37 cellular contexts compared by ENCODE assay signal in genomic region chr2:56739421-56739820, GRCh38.
"Had no signal": no experiment of that assay in that cellular context is flagged by ENCODE, and none has a peak within 500 bp of the region (broad histone marks: within the 10 kb centered on the region; RNA-seq: fewer than 3 reads in every experiment).

No MANE protein-coding gene starts in this region.

- H3K4me3 Mint-ChIP-seq: activated B cell treated with CpG ODN at 0.5 μM for 24 hours; activated CD8-positive, alpha-beta memory T cell treated with anti-CD3 and anti-CD28 coated beads, Interleukin-2, amount 10 ng/mL, durations not matched to agents 7 days and 5 days; activated CD8-positive, alpha-beta T cell treated with anti-CD3 and anti-CD28 coated beads, Interleukin-2, amount 10 ng/mL, durations not matched to agents 7 days and 5 days; brain; mesothelial cell of epicardium; naive B cell; nephron progenitor cell; stimulated activated effector memory CD8-positive, alpha-beta T cell treated with anti-CD3 and anti-CD28 coated beads, Interleukin-12 subunit alpha, Interleukin-12 subunit beta, amount 100 ng/mL, for 72 hours; stimulated activated naive CD8-positive, alpha-beta T cell treated with anti-CD3 and anti-CD28 coated beads, Interleukin-15, Interleukin-2, amounts not matched to agents 100 ng/mL and 50 ng/mL, for 24 hours; T-helper 2 cell treated with Interferon-gamma antibody and Interleukin-4, amounts not matched to agents 5 μg/mL and 100 μg/mL, for 36 hours had no signal

- H3K27ac ChIP-seq: cardiac muscle cell, coronary artery, dorsolateral prefrontal cortex, neutrophil, ovary, skin epidermis, thoracic aorta had no signal

- FAIRE-seq: keratinocyte, urothelium cell line had no signal

- H3K27me3 Mint-ChIP-seq: activated B cell treated with CpG ODN at 0.5 μM for 24 hours; activated CD8-positive, alpha-beta memory T cell treated with anti-CD3 and anti-CD28 coated beads, Interleukin-2, amount 10 ng/mL, durations not matched to agents 7 days and 5 days; naive B cell; progenitor cell of endocrine pancreas; stimulated activated naive CD8-positive, alpha-beta T cell treated with anti-CD3 and anti-CD28 coated beads, Interleukin-15, Interleukin-2, amounts not matched to agents 100 ng/mL and 50 ng/mL, for 24 hours had no signal

- H3K4me3 ChIP-seq: cardiac muscle cell, coronary artery, dorsolateral prefrontal cortex, ovary, skin epidermis, thoracic aorta had no signal

- DNase-seq: activated B cell treated with CpG ODN at 0.5 μM for 24 hours; activated CD8-positive, alpha-beta memory T cell treated with anti-CD3 and anti-CD28 coated beads, Interleukin-2, amount 10 ng/mL, durations not matched to agents 7 days and 5 days; activated CD8-positive, alpha-beta T cell treated with anti-CD3 and anti-CD28 coated beads, Interleukin-2, amount 10 ng/mL, durations not matched to agents 7 days and 5 days; activated naive CD4-positive, alpha-beta T cell; activated T-cell treated with anti-CD3 and anti-CD28 coated beads, Interleukin-2, amount 50 U/mL, for 48 hours; anterior cingulate cortex; cerebellar nuclear complex; dorsolateral prefrontal cortex; effector memory CD4-positive, alpha-beta T cell; erythroblast; foreskin fibroblast; head of caudate nucleus; hippocampal formation; left cardiac atrium; left ventricle myocardium superior; mammary epithelial cell; naive B cell; nephron progenitor cell; ovary; stimulated activated CD4-positive, alpha-beta T cell treated with anti-CD3 and anti-CD28 coated beads, Interleukin-4, amount 100 ng/mL, for 24 hours; trophoblast cell had no signal

- H3K36me3 Mint-ChIP-seq: activated CD8-positive, alpha-beta memory T cell treated with anti-CD3 and anti-CD28 coated beads, Interleukin-2, amount 10 ng/mL, durations not matched to agents 7 days and 5 days; activated naive CD4-positive, alpha-beta T cell treated with anti-CD3 and anti-CD28 coated beads, Interleukin-2, amount 50 U/mL, for 72 hours; brain; naive B cell; stimulated activated effector memory CD8-positive, alpha-beta T cell treated with anti-CD3 and anti-CD28 coated beads, Interleukin-12 subunit alpha, Interleukin-12 subunit beta, amount 100 ng/mL, for 72 hours had no signal

- H3K4me1 Mint-ChIP-seq: activated B cell treated with CpG ODN at 0.5 μM for 24 hours; activated CD8-positive, alpha-beta memory T cell treated with anti-CD3 and anti-CD28 coated beads, Interleukin-2, amount 10 ng/mL, durations not matched to agents 7 days and 5 days; brain; mesothelial cell of epicardium; naive B cell; nephron progenitor cell; stimulated activated effector memory CD8-positive, alpha-beta T cell treated with anti-CD3 and anti-CD28 coated beads, Interleukin-12 subunit alpha, Interleukin-12 subunit beta, amount 100 ng/mL, for 72 hours had no signal

- H3K36me3 ChIP-seq: cardiac muscle cell, neutrophil, ovary, thoracic aorta had no signal

- H3K9me3 ChIP-seq: neutrophil, ovary, thoracic aorta had no signal

- ATAC-seq: activated CD8-positive, alpha-beta memory T cell treated with anti-CD3 and anti-CD28 coated beads, Interleukin-2, amount 10 ng/mL, durations not matched to agents 7 days and 5 days; activated CD8-positive, alpha-beta T cell treated with anti-CD3 and anti-CD28 coated beads, Interleukin-2, amount 10 ng/mL, durations not matched to agents 7 days and 5 days; activated naive CD4-positive, alpha-beta T cell treated with anti-CD3 and anti-CD28 coated beads, Interleukin-2, amount 50 U/mL, for 72 hours; left cardiac atrium; left ventricle myocardium superior; sciatic nerve; stimulated activated effector memory CD8-positive, alpha-beta T cell treated with anti-CD3 and anti-CD28 coated beads, Interleukin-12 subunit alpha, Interleukin-12 subunit beta, amount 100 ng/mL, for 72 hours had no signal

- H3K27me3 ChIP-seq: cardiac muscle cell, neutrophil, ovary had no signal

- H3K9me3 Mint-ChIP-seq: activated B cell treated with CpG ODN at 0.5 μM for 24 hours had no signal

- H3K27ac Mint-ChIP-seq: activated B cell treated with CpG ODN at 0.5 μM for 24 hours; activated CD8-positive, alpha-beta memory T cell treated with anti-CD3 and anti-CD28 coated beads, Interleukin-2, amount 10 ng/mL, durations not matched to agents 7 days and 5 days; activated CD8-positive, alpha-beta T cell treated with anti-CD3 and anti-CD28 coated beads, Interleukin-2, amount 10 ng/mL, durations not matched to agents 7 days and 5 days; activated naive CD4-positive, alpha-beta T cell treated with anti-CD3 and anti-CD28 coated beads, Interleukin-2, amount 50 U/mL, for 72 hours; activated T-helper 2 cell treated with anti-CD3 and anti-CD28 coated beads, Interferon-gamma antibody, Interleukin-2, Interleukin-4, amounts not matched to agents 10 μg/mL and 5 μg/mL and 100 μg/mL, durations not matched to agents 14 hours and 24 hours and 36 hours; brain; mesothelial cell of epicardium; naive B cell; nephron progenitor cell; progenitor cell of endocrine pancreas; stimulated activated effector memory CD8-positive, alpha-beta T cell treated with anti-CD3 and anti-CD28 coated beads, Interleukin-12 subunit alpha, Interleukin-12 subunit beta, amount 100 ng/mL, for 72 hours; stimulated activated naive CD8-positive, alpha-beta T cell treated with anti-CD3 and anti-CD28 coated beads, Interleukin-15, Interleukin-2, amounts not matched to agents 100 ng/mL and 50 ng/mL, for 24 hours; T-helper 2 cell treated with Interferon-gamma antibody and Interleukin-4, amounts not matched to agents 5 μg/mL and 100 μg/mL, for 36 hours had no signal
